ENCODE assay signal across 1 cellular context in the genomic region with DNA sequence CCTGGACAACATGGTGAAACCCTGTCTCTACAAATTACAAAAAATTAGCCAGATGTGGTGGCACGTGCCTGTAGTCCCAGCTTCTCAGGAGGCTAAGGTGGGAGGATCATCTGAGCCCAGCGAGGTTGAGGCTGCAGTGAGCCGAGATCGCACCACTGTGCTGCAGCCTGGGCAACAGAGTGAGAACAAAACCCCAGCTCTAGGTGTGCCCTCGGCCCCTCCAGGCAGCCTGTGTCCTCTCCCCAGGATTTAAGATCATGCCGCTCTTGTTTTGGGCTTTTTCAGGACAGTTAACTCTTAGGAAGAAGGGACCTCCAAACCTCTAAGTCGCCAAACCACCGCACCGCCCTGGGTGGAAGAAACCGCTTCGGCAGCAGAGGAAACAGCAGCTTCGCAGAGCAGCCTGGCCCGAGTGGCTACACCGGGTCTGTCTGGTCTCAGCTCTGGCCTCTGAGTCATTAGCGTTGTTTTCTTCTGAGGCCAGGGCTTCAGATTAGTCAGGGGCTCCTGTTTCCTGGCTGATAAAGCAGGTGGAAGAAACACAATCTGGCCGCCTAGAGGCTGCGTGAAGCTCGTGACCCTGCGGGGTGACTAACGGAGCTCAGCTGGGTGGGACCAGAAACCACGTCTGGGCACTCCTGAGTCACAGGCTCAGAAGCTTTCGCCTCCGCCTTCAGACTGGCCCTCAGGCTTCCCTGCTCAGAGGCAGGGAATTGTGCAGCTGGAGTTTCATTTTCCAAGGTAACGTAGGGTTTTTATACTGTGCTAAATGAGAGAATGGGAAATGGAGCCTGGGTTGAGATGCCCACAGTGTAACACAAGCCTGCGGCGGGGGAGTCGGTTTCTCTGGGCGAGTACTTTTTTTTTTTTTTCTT.
TF ChIP-seq lines count a peak whose summit lies in the region.

No MANE protein-coding gene starts in this region.

TF ChIP-seq in HEK293, 187 proteins besides CTCF, POLR2A, EP300 and RAD21 (continued from another document):
- TF ChIP-seq, protein P1, sequence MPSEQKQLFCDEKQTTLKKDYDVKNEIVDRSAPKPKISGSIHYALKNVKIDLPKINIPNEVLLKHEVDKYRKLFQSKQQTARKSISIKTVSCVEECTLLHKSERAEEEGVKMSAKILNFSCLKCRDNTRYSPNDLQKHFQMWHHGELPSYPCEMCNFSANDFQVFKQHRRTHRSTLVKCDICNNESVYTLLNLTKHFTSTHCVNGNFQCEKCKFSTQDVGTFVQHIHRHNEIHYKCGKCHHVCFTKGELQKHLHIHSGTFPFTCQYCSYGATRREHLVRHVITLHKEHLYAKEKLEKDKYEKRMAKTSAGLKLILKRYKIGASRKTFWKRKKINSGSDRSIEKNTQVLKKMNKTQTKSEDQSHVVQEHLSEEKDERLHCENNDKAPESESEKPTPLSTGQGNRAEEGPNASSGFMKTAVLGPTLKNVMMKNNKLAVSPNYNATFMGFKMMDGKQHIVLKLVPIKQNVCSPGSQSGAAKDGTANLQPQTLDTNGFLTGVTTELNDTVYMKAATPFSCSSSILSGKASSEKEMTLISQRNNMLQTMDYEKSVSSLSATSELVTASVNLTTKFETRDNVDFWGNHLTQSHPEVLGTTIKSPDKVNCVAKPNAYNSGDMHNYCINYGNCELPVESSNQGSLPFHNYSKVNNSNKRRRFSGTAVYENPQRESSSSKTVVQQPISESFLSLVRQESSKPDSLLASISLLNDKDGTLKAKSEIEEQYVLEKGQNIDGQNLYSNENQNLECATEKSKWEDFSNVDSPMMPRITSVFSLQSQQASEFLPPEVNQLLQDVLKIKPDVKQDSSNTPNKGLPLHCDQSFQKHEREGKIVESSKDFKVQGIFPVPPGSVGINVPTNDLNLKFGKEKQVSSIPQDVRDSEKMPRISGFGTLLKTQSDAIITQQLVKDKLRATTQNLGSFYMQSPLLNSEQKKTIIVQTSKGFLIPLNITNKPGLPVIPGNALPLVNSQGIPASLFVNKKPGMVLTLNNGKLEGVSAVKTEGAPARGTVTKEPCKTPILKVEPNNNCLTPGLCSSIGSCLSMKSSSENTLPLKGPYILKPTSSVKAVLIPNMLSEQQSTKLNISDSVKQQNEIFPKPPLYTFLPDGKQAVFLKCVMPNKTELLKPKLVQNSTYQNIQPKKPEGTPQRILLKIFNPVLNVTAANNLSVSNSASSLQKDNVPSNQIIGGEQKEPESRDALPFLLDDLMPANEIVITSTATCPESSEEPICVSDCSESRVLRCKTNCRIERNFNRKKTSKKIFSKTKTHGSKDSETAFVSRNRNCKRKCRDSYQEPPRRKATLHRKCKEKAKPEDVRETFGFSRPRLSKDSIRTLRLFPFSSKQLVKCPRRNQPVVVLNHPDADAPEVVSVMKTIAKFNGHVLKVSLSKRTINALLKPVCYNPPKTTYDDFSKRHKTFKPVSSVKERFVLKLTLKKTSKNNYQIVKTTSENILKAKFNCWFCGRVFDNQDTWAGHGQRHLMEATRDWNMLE (tag by site-specific recombination; conservative IDR thresholded peaks at IDR 0.05; ENCODE audit: low read depth), result no peak
TF ChIP-seq in HEK293: peak in this region for 49.
